1 cellular context compared by ENCODE assay signal in genomic region chr6:170552765-170553685, GRCh38.
TF ChIP-seq lines count a peak whose summit lies in the region.

Gene PSMB1 (minus strand): TSS chr6:170553307. CDS start chr6:170553242, 65 bp downstream.

TF ChIP-seq in HEK293, 187 proteins besides CTCF, POLR2A, EP300 and RAD21 (continued from another document):
- TF ChIP-seq, protein P1, sequence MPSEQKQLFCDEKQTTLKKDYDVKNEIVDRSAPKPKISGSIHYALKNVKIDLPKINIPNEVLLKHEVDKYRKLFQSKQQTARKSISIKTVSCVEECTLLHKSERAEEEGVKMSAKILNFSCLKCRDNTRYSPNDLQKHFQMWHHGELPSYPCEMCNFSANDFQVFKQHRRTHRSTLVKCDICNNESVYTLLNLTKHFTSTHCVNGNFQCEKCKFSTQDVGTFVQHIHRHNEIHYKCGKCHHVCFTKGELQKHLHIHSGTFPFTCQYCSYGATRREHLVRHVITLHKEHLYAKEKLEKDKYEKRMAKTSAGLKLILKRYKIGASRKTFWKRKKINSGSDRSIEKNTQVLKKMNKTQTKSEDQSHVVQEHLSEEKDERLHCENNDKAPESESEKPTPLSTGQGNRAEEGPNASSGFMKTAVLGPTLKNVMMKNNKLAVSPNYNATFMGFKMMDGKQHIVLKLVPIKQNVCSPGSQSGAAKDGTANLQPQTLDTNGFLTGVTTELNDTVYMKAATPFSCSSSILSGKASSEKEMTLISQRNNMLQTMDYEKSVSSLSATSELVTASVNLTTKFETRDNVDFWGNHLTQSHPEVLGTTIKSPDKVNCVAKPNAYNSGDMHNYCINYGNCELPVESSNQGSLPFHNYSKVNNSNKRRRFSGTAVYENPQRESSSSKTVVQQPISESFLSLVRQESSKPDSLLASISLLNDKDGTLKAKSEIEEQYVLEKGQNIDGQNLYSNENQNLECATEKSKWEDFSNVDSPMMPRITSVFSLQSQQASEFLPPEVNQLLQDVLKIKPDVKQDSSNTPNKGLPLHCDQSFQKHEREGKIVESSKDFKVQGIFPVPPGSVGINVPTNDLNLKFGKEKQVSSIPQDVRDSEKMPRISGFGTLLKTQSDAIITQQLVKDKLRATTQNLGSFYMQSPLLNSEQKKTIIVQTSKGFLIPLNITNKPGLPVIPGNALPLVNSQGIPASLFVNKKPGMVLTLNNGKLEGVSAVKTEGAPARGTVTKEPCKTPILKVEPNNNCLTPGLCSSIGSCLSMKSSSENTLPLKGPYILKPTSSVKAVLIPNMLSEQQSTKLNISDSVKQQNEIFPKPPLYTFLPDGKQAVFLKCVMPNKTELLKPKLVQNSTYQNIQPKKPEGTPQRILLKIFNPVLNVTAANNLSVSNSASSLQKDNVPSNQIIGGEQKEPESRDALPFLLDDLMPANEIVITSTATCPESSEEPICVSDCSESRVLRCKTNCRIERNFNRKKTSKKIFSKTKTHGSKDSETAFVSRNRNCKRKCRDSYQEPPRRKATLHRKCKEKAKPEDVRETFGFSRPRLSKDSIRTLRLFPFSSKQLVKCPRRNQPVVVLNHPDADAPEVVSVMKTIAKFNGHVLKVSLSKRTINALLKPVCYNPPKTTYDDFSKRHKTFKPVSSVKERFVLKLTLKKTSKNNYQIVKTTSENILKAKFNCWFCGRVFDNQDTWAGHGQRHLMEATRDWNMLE (tag by site-specific recombination; conservative IDR thresholded peaks at IDR 0.05; ENCODE audit: low read depth): peak; percentile 79
- TF ChIP-seq YY2 (tag by site-specific recombination; IDR thresholded peaks at IDR 0.05): peak; percentile 63
- peak; percentile 54; the same call in 1 of the 2 replicates for TF ChIP-seq ZNF692 (tag by site-specific recombination; IDR thresholded peaks at IDR 0.05)
- 0 out of 2 replicates have a peak, but pooled peaks have one; percentile 51 for TF ChIP-seq INSM2 (tag by site-specific recombination; IDR thresholded peaks at IDR 0.05)
- TF ChIP-seq KLF16 (tag by site-specific recombination; IDR thresholded peaks at IDR 0.05): peak; percentile 51; the same call in 1 of the 2 replicates
- no peak for TF ChIP-seq ZNF391 (tag by site-specific recombination; IDR thresholded peaks at IDR 0.05; ENCODE audit: borderline replicate concordance, low read depth)
- no peak for TF ChIP-seq OSR2 (tag by site-specific recombination; IDR thresholded peaks at IDR 0.05)
- TF ChIP-seq HOXC10 (CRISPR knock-in tag; IDR thresholded peaks at IDR 0.05): no peak
- TF ChIP-seq SP3 (tag by site-specific recombination; IDR thresholded peaks at IDR 0.05): peak; percentile 43; the same call in 1 of the 2 replicates
- TF ChIP-seq, protein P2, sequence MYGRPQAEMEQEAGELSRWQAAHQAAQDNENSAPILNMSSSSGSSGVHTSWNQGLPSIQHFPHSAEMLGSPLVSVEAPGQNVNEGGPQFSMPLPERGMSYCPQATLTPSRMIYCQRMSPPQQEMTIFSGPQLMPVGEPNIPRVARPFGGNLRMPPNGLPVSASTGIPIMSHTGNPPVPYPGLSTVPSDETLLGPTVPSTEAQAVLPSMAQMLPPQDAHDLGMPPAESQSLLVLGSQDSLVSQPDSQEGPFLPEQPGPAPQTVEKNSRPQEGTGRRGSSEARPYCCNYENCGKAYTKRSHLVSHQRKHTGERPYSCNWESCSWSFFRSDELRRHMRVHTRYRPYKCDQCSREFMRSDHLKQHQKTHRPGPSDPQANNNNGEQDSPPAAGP (tag by site-specific recombination; IDR thresholded peaks at IDR 0.05): peak; percentile 48; the same call in 1 of the 2 replicates
